Comparison of ENCODE assay signal across 8 cellular contexts in the genomic region with DNA sequence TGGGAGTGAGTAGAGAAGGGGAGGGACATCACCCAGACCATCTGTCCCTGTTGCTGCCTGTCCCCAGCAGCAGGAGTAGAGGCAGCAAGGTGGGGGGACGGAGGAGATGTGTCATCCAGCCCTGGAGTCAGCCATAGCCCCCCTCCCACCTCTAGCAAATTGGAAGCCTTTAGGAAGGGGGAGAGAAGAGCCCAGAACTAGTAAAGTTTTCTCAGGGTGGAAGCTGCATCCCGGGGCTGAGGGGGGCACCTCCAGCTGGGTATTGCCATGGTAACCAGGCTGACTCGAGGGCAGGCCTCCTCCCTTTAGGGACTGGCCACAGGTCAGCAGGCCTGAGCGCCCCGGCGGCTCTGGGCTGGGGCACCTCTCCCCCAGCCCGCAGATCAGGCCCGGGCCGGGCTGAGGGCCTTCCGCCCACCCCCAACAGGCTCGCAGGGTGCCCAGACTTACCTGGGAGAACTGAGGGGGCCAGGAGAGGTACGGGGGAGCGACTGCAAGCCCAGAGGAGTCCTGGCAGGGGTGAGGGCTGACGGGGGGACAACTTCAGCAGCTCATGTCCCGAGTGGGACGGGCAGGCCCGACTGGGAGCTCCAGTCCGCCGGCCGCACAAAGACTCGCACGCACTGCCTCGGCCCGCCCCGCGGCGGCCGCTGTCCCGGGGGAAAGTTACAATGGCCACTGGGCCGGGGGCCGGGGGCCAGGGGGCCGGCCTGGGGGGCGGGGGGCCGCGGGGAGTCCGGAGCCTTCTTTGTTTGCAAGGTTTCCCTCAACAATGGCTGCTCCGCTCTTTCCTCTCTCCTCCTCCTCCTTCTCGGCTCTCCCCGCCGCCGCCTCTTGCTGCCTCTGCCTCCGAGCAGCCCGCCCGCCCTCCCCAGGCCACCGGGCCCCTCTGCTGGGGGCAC. TPM values are rescaled to one million over a fixed set of nuclear protein-coding genes. Genes with fewer than 3 reads are reported as not detected.
DNase-seq lines count a peak whose midpoint lies in the region; ATAC-seq, FAIRE-seq and TF ChIP-seq lines count a peak whose summit lies in the region.

No MANE protein-coding gene starts in this region.

- no peak for FAIRE-seq in GM12878 (lab: Jason Lieb, UNC)

- BruUV-seq in GM12878 (replicated peaks; lab: Mats Ljungman, UMichigan) = no TSS peak

- no peaks in the 10 kb centered on the region for H4K20me1 ChIP-seq in GM12878 (ENCODE audit: control insufficient read depth, insufficient read depth)

- in situ Hi-C loops in GM12878 (cut with MboI) = no loop called here

- WGBS in GM12878 (ENCODE audit: insufficient coverage, insufficient replicate concordance, low lambda C conversion rate, missing lambda C conversion rate) = 3% methylated on average over 28 of the region's 45 CpGs

- no peak for TF ChIP-seq RAD21 in GM12878 (IDR thresholded peaks at IDR 0.05; ENCODE audit: insufficient read depth, low read depth, low read length)

- H3K9me3 ChIP-seq in CD4-positive, CD25-positive, alpha-beta regulatory T cell (ENCODE audit: control insufficient read depth in 2 of 2, low read length in 2 of 2) = no peaks in the 10 kb centered on the region
- no peaks in the 10 kb centered on the region for H3K9me3 ChIP-seq in MG63
- H3K9me3 ChIP-seq in GM12878 (replicated peaks; ENCODE audit: control insufficient read depth, insufficient read depth, low read length) = no peaks in the 10 kb centered on the region

- CTCF ChIA-PET in GM12878 (lab: Yijun Ruan, JAX) = interaction anchor here (0.7 to 4.7 kb wide), 7 partner anchors 11 to 330 kb away, joined by 3 to 28 read pairs (median 3); no protein-coding TSS in a partner anchor

- POLR2A ChIA-PET in GM12878 (lab: Charles Lee) = interaction anchor here (0.6 to 1.9 kb wide), 13 partner anchors 21 to 295 kb away, joined by 3 to 10 read pairs (median 4); partner anchors contain the start of genes ARMH3, HPS6, NOLC1 and OGA

- peak overlapping the region; percentile 91 to 98 (median 93) for H3K27ac Mint-ChIP-seq in CD4-positive, CD25-positive, alpha-beta regulatory T cell

- no peaks in the 10 kb centered on the region for H3K27me3 Mint-ChIP-seq in CD4-positive, CD25-positive, alpha-beta regulatory T cell

- H3K4me2 ChIP-seq in GM12878 (ENCODE audit: control insufficient read depth, insufficient read depth) = peak overlapping the region; percentile 94

- intact Hi-C loops in GM12878 (cut with micrococcal nuclease; ENCODE audit: unreplicated experiment) = no loop called here

- peak overlapping the region; percentile 91 for H3K27ac ChIP-seq in CD4-positive, CD25-positive, alpha-beta regulatory T cell (ENCODE audit: insufficient read depth, low read length, poor library complexity, severe bottlenecking)
- H3K27ac ChIP-seq in GM12878 (ENCODE audit: control insufficient read depth, insufficient read depth) = peak overlapping the region; percentile 84

- peak overlapping the region; percentile 89 for H3K9ac ChIP-seq in GM12878 (ENCODE audit: control insufficient read depth, insufficient read depth, low read length)

- TF ChIP-seq POLR2A in GM12878 (IDR thresholded peaks at IDR 0.05; ENCODE audit: low read depth, low read length) = no peak

- H3K4me1 Mint-ChIP-seq in CD4-positive, CD25-positive, alpha-beta regulatory T cell = peaks cover 21 to 75% (median 55%) of the 10 kb centered on the region in 4 donors

- peak overlapping the region; percentile 72 for H3K4me3 ChIP-seq in CD4-positive, CD25-positive, alpha-beta regulatory T cell (ENCODE audit: low read depth, low read length)
- H3K4me3 ChIP-seq in MG63 (peak overlapping the region; percentile 67), GM12878 (peak overlapping the region; percentile 96), kidney epithelial cell (ENCODE audit: low read depth, low read length) (peak overlapping the region; percentile 61)

- no peak for TF ChIP-seq EP300 in GM12878 (IDR thresholded peaks at IDR 0.05; ENCODE audit: borderline replicate concordance in 1 of 2, control insufficient read depth in 1 of 2, low read depth in 2 of 2, low read length in 2 of 2)

- peak overlapping the region; percentile 77; the same call in 1 of the 2 replicates for H2AFZ ChIP-seq in GM12878 (ENCODE audit: control insufficient read depth, low read depth, low read length)

- H3K79me2 ChIP-seq in GM12878 (ENCODE audit: control insufficient read depth, insufficient read depth, low read length) = peaks cover 71% of the 10 kb centered on the region

- no peaks in the 10 kb centered on the region for H3K9me3 Mint-ChIP-seq in CD4-positive, CD25-positive, alpha-beta regulatory T cell

- peak; percentile 2 to 3 for ATAC-seq in CD4-positive, CD25-positive, alpha-beta regulatory T cell (ENCODE audit: low read depth in 2 of 2)
- ATAC-seq in GM19455 (IDR thresholded peaks at IDR 0.05; ENCODE audit: unreplicated experiment) = peak; percentile 20
- ATAC-seq in GM12878 = peak; percentile 12
- no peak for ATAC-seq in stimulated activated naive CD8-positive, alpha-beta T cell treated with anti-CD3 and anti-CD28 coated beads, Interleukin-15, Interleukin-2, amounts not matched to agents 100 U/mL and 50 U/mL, for 24 hours

- peak overlapping the region; percentile 92 to 98 (median 93) for H3K4me3 Mint-ChIP-seq in CD4-positive, CD25-positive, alpha-beta regulatory T cell

- H3K4me1 ChIP-seq in CD4-positive, CD25-positive, alpha-beta regulatory T cell (ENCODE audit: control insufficient read depth, insufficient read depth, low read length, poor library complexity, severe bottlenecking) = peaks cover 65% of the 10 kb centered on the region
- H3K4me1 ChIP-seq in GM12878 (ENCODE audit: control insufficient read depth, insufficient read depth, low read length) = peaks cover 43% of the 10 kb centered on the region

- RAD21 ChIA-PET in GM12878 (lab: Charles Lee; ENCODE audit: unreplicated experiment) = interaction anchor here (0.6 to 1.2 kb wide), 5 partner anchors 18 to 1065 kb away, joined by 3 to 4 read pairs (median 3); partner anchors contain the start of gene ARMH3

- no peaks in the 10 kb centered on the region for H3K27me3 ChIP-seq in CD4-positive, CD25-positive, alpha-beta regulatory T cell (ENCODE audit: control insufficient read depth, insufficient read depth, low read length)
- no peaks in the 10 kb centered on the region for H3K27me3 ChIP-seq in MG63
- H3K27me3 ChIP-seq in GM12878 (replicated peaks in 1 of 2; ENCODE audit: control insufficient read depth in 2 of 2, insufficient read depth in 2 of 2, low read length in 1 of 2) = no peaks in the 10 kb centered on the region
- H3K27me3 ChIP-seq in kidney epithelial cell (ENCODE audit: control insufficient read depth, insufficient read depth, low read length) = no peaks in the 10 kb centered on the region

- peaks cover 23% of the 10 kb centered on the region for H3K36me3 ChIP-seq in CD4-positive, CD25-positive, alpha-beta regulatory T cell (ENCODE audit: control insufficient read depth, insufficient read depth, low read length)
- H3K36me3 ChIP-seq in MG63 (peaks cover 22% of the 10 kb centered on the region), GM12878 (ENCODE audit: control insufficient read depth in 2 of 2, insufficient read depth in 2 of 2, low read length in 1 of 2) (peaks cover 16 to 20% of the 10 kb centered on the region in 2 experiments), kidney epithelial cell (ENCODE audit: control insufficient read depth, insufficient read depth, low read length) (no peaks in the 10 kb centered on the region)

- SMC1A ChIA-PET in GM12878 (lab: Charles Lee; ENCODE audit: uncharacterized antibody, unreplicated experiment) = interaction anchor here (0.6 to 1.8 kb wide), 6 partner anchors 11 to 256 kb away, joined by 3 to 8 read pairs (median 4); partner anchors contain the start of gene PPRC1

- DNase-seq in CD4-positive, CD25-positive, alpha-beta regulatory T cell = no peak
- DNase-seq in MG63 (peak; percentile 29), GM12878 (ENCODE audit: low read depth, low spot score) (no peak), kidney epithelial cell (ENCODE audit: low read depth) (no peak), NCI-H774 (lab: John Stamatoyannopoulos, UW) (no peak), putamen (ENCODE audit: low spot score) (no peak)
- DNase-seq in stimulated activated naive CD8-positive, alpha-beta T cell treated with anti-CD3 and anti-CD28 coated beads, Interleukin-15, Interleukin-2, amounts not matched to agents 100 U/mL and 50 U/mL, for 24 hours = peak; percentile 36

- TF ChIP-seq CTCF in GM12878 (IDR thresholded peaks at IDR 0.05 in 2 of 3, conservative IDR thresholded peaks at IDR 0.05 in 1 of 3; ENCODE audit: control insufficient read depth in 2 of 3, extremely low read depth in 1 of 3, insufficient read depth in 1 of 3, low read depth in 3 of 3, low read length in 3 of 3) (no peak), kidney epithelial cell (IDR thresholded peaks at IDR 0.05; ENCODE audit: insufficient read depth, low read length, poor library complexity, severe bottlenecking) (no peak)

- H3K36me3 Mint-ChIP-seq in CD4-positive, CD25-positive, alpha-beta regulatory T cell = peaks cover 24% of the 10 kb centered on the region

RNA-seq across cellular contexts. Expression of gene LDB1, which starts 6.0 kb away (rescaled TPM):
- 120 TPM for total RNA-seq in CD4-positive, CD25-positive, alpha-beta regulatory T cell
- 10 to 100 TPM; 18.1 to 30.5 (median 27.1) TPM for polyA plus RNA-seq in CD4-positive, CD25-positive, alpha-beta regulatory T cell
- total RNA-seq in MG63 (2014; rRNA removed; shearing (Covaris generic); ENCODE audit: low replicate concordance) = 11.8 and 15.6 TPM in 2 replicates
- 68.8 and 83.8 TPM in 2 replicates for total RNA-seq in GM12878 (2013; cell fraction: nucleolus; rRNA removed)
- total RNA-seq in GM12878 (2014; rRNA removed) (34.6 and 37.7 TPM in 2 replicates), GM12878 (2014; rRNA removed; fragmentation: Illumina TruSeq; extraction: Trizol) (35.6 and 36.0 TPM in 2 replicates), GM12878 (2021) (45.6 and 51.1 TPM in 2 replicates), kidney epithelial cell (46.8 and 56.0 TPM in 2 replicates)
- 22.9 TPM for polyA plus RNA-seq in GM12878 (2011; ENCODE audit: low read depth)
- polyA plus RNA-seq in GM12878 (2011; rRNA removed) (64.9 and 71.5 TPM in 2 replicates), GM12878 (2014; fragmentation: Illumina TruSeq; extraction: Trizol) (27.0 and 45.4 TPM in 2 replicates), GM12878 (2014; fragmentation: Nextera tagmentation; extraction: Ambion mirVana) (1 to 10 TPM; 1.7 to 2.3 TPM), GM12878 (2014; rRNA removed) (59.9 and 61.0 TPM in 2 replicates), GM12878 (2016; fragmentation: Nextera tagmentation; extraction: Ambion mirVana) (1 to 10 TPM; 4.7 to 5.6 TPM)
- polyA plus RNA-seq in GM12878 (2011; cell fraction: cytosol; rRNA removed) = 89.1 and 108 TPM in 2 replicates
- polyA plus RNA-seq in GM12878 (2011; cell fraction: nucleus; rRNA removed) = 264 and 317 TPM in 2 replicates
- polyA plus RNA-seq in GM12878 (2012) = 37.7 and 49.1 TPM in 2 replicates
- 96.8 and 117 TPM in 2 replicates for polyA minus RNA-seq in GM12878 (2011; rRNA and poly(A)+ RNA removed)
- 27.3 and 42.0 TPM in 2 replicates for polyA minus RNA-seq in GM12878 (2011; cell fraction: cytosol; rRNA and poly(A)+ RNA removed)
- polyA minus RNA-seq in GM12878 (2011; cell fraction: nucleus; rRNA and poly(A)+ RNA removed) = 35.9 and 49.0 TPM in 2 replicates

RNA-seq across cellular contexts. Expression of gene PPRC1, which starts 18.6 kb away (rescaled TPM):
- total RNA-seq in CD4-positive, CD25-positive, alpha-beta regulatory T cell = 35.3 TPM
- polyA plus RNA-seq in CD4-positive, CD25-positive, alpha-beta regulatory T cell = 10 to 100 TPM in 2 of 4 donors, 1 to 10 TPM in 2; 6.6 to 13.0 (median 8.7) TPM
- 6.7 and 13.3 TPM in 2 replicates for total RNA-seq in MG63 (2014; rRNA removed; shearing (Covaris generic); ENCODE audit: low replicate concordance)
- 71.3 and 80.3 TPM in 2 replicates for total RNA-seq in GM12878 (2013; cell fraction: nucleolus; rRNA removed)
- total RNA-seq in GM12878 (2014; rRNA removed) = 23.4 and 25.1 TPM in 2 replicates
- total RNA-seq in GM12878 (2014; rRNA removed; fragmentation: Illumina TruSeq; extraction: Trizol) = 18.7 and 19.2 TPM in 2 replicates
- 59.6 and 69.8 TPM in 2 replicates for total RNA-seq in GM12878 (2021)
- polyA plus RNA-seq in GM12878 (2011; ENCODE audit: low read depth) = 22.2 TPM
- polyA plus RNA-seq in GM12878 (2011; rRNA removed) = 9.6 and 22.3 TPM in 2 replicates
- 21.8 and 22.9 TPM in 2 replicates for polyA plus RNA-seq in GM12878 (2011; cell fraction: cytosol; rRNA removed)
- polyA plus RNA-seq in GM12878 (2011; cell fraction: nucleus; rRNA removed) = 57.4 and 75.8 TPM in 2 replicates
- polyA plus RNA-seq in GM12878 (2012) = 23.6 and 36.1 TPM in 2 replicates
- 42.1 and 55.9 TPM in 2 replicates for polyA plus RNA-seq in GM12878 (2014; fragmentation: Illumina TruSeq; extraction: Trizol)
- polyA plus RNA-seq in GM12878 (2014; fragmentation: Nextera tagmentation; extraction: Ambion mirVana) = 10 to 100 TPM; 13.1 to 15.2 TPM
- polyA plus RNA-seq in GM12878 (2014; rRNA removed) = 44.1 and 54.3 TPM in 2 replicates
- polyA plus RNA-seq in GM12878 (2016; fragmentation: Nextera tagmentation; extraction: Ambion mirVana) = 10 to 100 TPM; 39.6 to 40.6 TPM
- 43.2 and 45.6 TPM in 2 replicates for polyA minus RNA-seq in GM12878 (2011; rRNA and poly(A)+ RNA removed)
- 23.9 and 24.7 TPM in 2 replicates for polyA minus RNA-seq in GM12878 (2011; cell fraction: cytosol; rRNA and poly(A)+ RNA removed)
- 23.0 and 50.0 TPM in 2 replicates for polyA minus RNA-seq in GM12878 (2011; cell fraction: nucleus; rRNA and poly(A)+ RNA removed)
- 27.0 and 30.5 TPM in 2 replicates for total RNA-seq in kidney epithelial cell

RNA-seq across cellular contexts. Expression of gene NOLC1, which starts 38.0 kb away (rescaled TPM):
- total RNA-seq in CD4-positive, CD25-positive, alpha-beta regulatory T cell = 35.6 TPM
- 10 to 100 TPM; 29.5 to 46.5 (median 42.1) TPM for polyA plus RNA-seq in CD4-positive, CD25-positive, alpha-beta regulatory T cell
- total RNA-seq in MG63 (2014; rRNA removed; shearing (Covaris generic); ENCODE audit: low replicate concordance) = 120 and 134 TPM in 2 replicates
- 29.3 and 38.5 TPM in 2 replicates for total RNA-seq in GM12878 (2013; cell fraction: nucleolus; rRNA removed)
- total RNA-seq in GM12878 (2014; rRNA removed) (106 and 111 TPM in 2 replicates), GM12878 (2014; rRNA removed; fragmentation: Illumina TruSeq; extraction: Trizol) (122 and 125 TPM in 2 replicates), GM12878 (2021) (144 TPM in 2 replicates), kidney epithelial cell (92.3 and 97.1 TPM in 2 replicates)
- 42.6 TPM for polyA plus RNA-seq in GM12878 (2011; ENCODE audit: low read depth)
- polyA plus RNA-seq in GM12878 (2011; rRNA removed) (130 and 140 TPM in 2 replicates), GM12878 (2014; fragmentation: Illumina TruSeq; extraction: Trizol) (244 and 248 TPM in 2 replicates), GM12878 (2014; fragmentation: Nextera tagmentation; extraction: Ambion mirVana) (100 to 1,000 TPM in 1 of 2 experiments, 10 to 100 TPM in 1; 91.7 to 103 TPM), GM12878 (2014; rRNA removed) (124 and 126 TPM in 2 replicates), GM12878 (2016; fragmentation: Nextera tagmentation; extraction: Ambion mirVana) (100 to 1,000 TPM; 180 to 193 TPM)
- polyA plus RNA-seq in GM12878 (2011; cell fraction: cytosol; rRNA removed) = 101 and 112 TPM in 2 replicates
- 69.0 and 98.6 TPM in 2 replicates for polyA plus RNA-seq in GM12878 (2011; cell fraction: nucleus; rRNA removed)
- polyA plus RNA-seq in GM12878 (2012) = 60.1 and 65.6 TPM in 2 replicates
- polyA minus RNA-seq in GM12878 (2011; rRNA and poly(A)+ RNA removed) = 66.7 and 86.4 TPM in 2 replicates
- polyA minus RNA-seq in GM12878 (2011; cell fraction: cytosol; rRNA and poly(A)+ RNA removed) = 34.5 and 42.3 TPM in 2 replicates
- polyA minus RNA-seq in GM12878 (2011; cell fraction: nucleus; rRNA and poly(A)+ RNA removed) = 9.2 and 16.5 TPM in 2 replicates

RNA-seq across cellular contexts. Expression of gene HPS6, which starts 49.1 kb away (rescaled TPM):
- total RNA-seq in CD4-positive, CD25-positive, alpha-beta regulatory T cell = 15.8 TPM
- 10 to 100 TPM; 27.2 to 36.2 (median 29.2) TPM for polyA plus RNA-seq in CD4-positive, CD25-positive, alpha-beta regulatory T cell
- total RNA-seq in MG63 (2014; rRNA removed; shearing (Covaris generic); ENCODE audit: low replicate concordance) = 46.0 and 56.3 TPM in 2 replicates
- 15.2 and 21.1 TPM in 2 replicates for total RNA-seq in GM12878 (2013; cell fraction: nucleolus; rRNA removed)
- 22.1 and 27.2 TPM in 2 replicates for total RNA-seq in GM12878 (2014; rRNA removed)
- 9.2 and 9.8 TPM in 2 replicates for total RNA-seq in GM12878 (2014; rRNA removed; fragmentation: Illumina TruSeq; extraction: Trizol)
- 28.0 and 30.2 TPM in 2 replicates for total RNA-seq in GM12878 (2021)
- 3.9 TPM for polyA plus RNA-seq in GM12878 (2011; ENCODE audit: low read depth)
- polyA plus RNA-seq in GM12878 (2011; rRNA removed) = 2.5 and 5.3 TPM in 2 replicates
- 8.9 and 10.7 TPM in 2 replicates for polyA plus RNA-seq in GM12878 (2011; cell fraction: cytosol; rRNA removed)
- 6.8 and 8.5 TPM in 2 replicates for polyA plus RNA-seq in GM12878 (2011; cell fraction: nucleus; rRNA removed)
- 9.5 and 11.5 TPM in 2 replicates for polyA plus RNA-seq in GM12878 (2012)
- polyA plus RNA-seq in GM12878 (2014; fragmentation: Illumina TruSeq; extraction: Trizol) = 2.5 and 7.1 TPM in 2 replicates
- 1 to 10 TPM; 1.4 to 2.8 TPM for polyA plus RNA-seq in GM12878 (2014; fragmentation: Nextera tagmentation; extraction: Ambion mirVana)
- 14.1 and 18.7 TPM in 2 replicates for polyA plus RNA-seq in GM12878 (2014; rRNA removed)
- 10 to 100 TPM; 16.3 to 20.7 TPM for polyA plus RNA-seq in GM12878 (2016; fragmentation: Nextera tagmentation; extraction: Ambion mirVana)
- 7.5 and 17.2 TPM in 2 replicates for polyA minus RNA-seq in GM12878 (2011; rRNA and poly(A)+ RNA removed)
- 6.5 and 8.5 TPM in 2 replicates for polyA minus RNA-seq in GM12878 (2011; cell fraction: cytosol; rRNA and poly(A)+ RNA removed)
- 12.2 and 16.0 TPM in 2 replicates for polyA minus RNA-seq in GM12878 (2011; cell fraction: nucleus; rRNA and poly(A)+ RNA removed)
- 31.5 and 33.0 TPM in 2 replicates for total RNA-seq in kidney epithelial cell

RNA-seq across cellular contexts. Expression of gene ARMH3, which starts 58.2 kb away (rescaled TPM):
- total RNA-seq in CD4-positive, CD25-positive, alpha-beta regulatory T cell = 42.2 TPM
- polyA plus RNA-seq in CD4-positive, CD25-positive, alpha-beta regulatory T cell = 10 to 100 TPM; 21.3 to 29.5 (median 24.2) TPM
- total RNA-seq in MG63 (2014; rRNA removed; shearing (Covaris generic); ENCODE audit: low replicate concordance) = 12.6 and 16.0 TPM in 2 replicates
- 43.2 and 62.0 TPM in 2 replicates for total RNA-seq in GM12878 (2013; cell fraction: nucleolus; rRNA removed)
- total RNA-seq in GM12878 (2014; rRNA removed) = 18.1 and 18.2 TPM in 2 replicates
- total RNA-seq in GM12878 (2014; rRNA removed; fragmentation: Illumina TruSeq; extraction: Trizol) = 14.6 and 15.2 TPM in 2 replicates
- total RNA-seq in GM12878 (2021) = 23.3 and 23.5 TPM in 2 replicates
- polyA plus RNA-seq in GM12878 (2011; ENCODE audit: low read depth) = 16.9 TPM
- 29.8 and 33.0 TPM in 2 replicates for polyA plus RNA-seq in GM12878 (2011; rRNA removed)
- 27.3 and 29.8 TPM in 2 replicates for polyA plus RNA-seq in GM12878 (2011; cell fraction: cytosol; rRNA removed)
- polyA plus RNA-seq in GM12878 (2011; cell fraction: nucleus; rRNA removed) = 15.9 and 18.5 TPM in 2 replicates
- polyA plus RNA-seq in GM12878 (2012) = 17.3 and 21.9 TPM in 2 replicates
- 22.4 and 22.7 TPM in 2 replicates for polyA plus RNA-seq in GM12878 (2014; fragmentation: Illumina TruSeq; extraction: Trizol)
- 10 to 100 TPM; 13.6 to 14.0 TPM for polyA plus RNA-seq in GM12878 (2014; fragmentation: Nextera tagmentation; extraction: Ambion mirVana)
- 21.5 and 22.1 TPM in 2 replicates for polyA plus RNA-seq in GM12878 (2014; rRNA removed)
- 10 to 100 TPM; 13.0 to 14.2 TPM for polyA plus RNA-seq in GM12878 (2016; fragmentation: Nextera tagmentation; extraction: Ambion mirVana)
- polyA minus RNA-seq in GM12878 (2011; rRNA and poly(A)+ RNA removed) = 27.2 and 31.7 TPM in 2 replicates
- 9.1 and 9.6 TPM in 2 replicates for polyA minus RNA-seq in GM12878 (2011; cell fraction: cytosol; rRNA and poly(A)+ RNA removed)
- polyA minus RNA-seq in GM12878 (2011; cell fraction: nucleus; rRNA and poly(A)+ RNA removed) = 15.4 and 23.5 TPM in 2 replicates
- 10.7 and 11.1 TPM in 2 replicates for total RNA-seq in kidney epithelial cell

Comparison
In these comparisons a context has a peak if more than half of its experiments do, and no peak if none do; other contexts are left out.
1. DNase-seq: peak in MG63 (single experiment) and stimulated activated naive CD8-positive, alpha-beta T cell treated with anti-CD3 and anti-CD28 coated beads, Interleukin-15, Interleukin-2, amounts not matched to agents 100 U/mL and 50 U/mL, for 24 hours (single experiment); none in CD4-positive, CD25-positive, alpha-beta regulatory T cell (0 of 3), GM12878 (single experiment), kidney epithelial cell (single experiment), NCI-H774 (single experiment) and putamen (single experiment).
2. Peak in every context shown above with its lines, with median percentiles within 50 percentile points of each other: H3K4me3 ChIP-seq.